Comparison of ENCODE assay signal across 1 cellular context in genomic region chr6:27902335-27903314, GRCh38.
TF ChIP-seq lines count a peak whose summit lies in the region.

No MANE protein-coding gene starts in this region.

TF ChIP-seq in HepG2, 621 proteins besides CTCF, POLR2A, EP300 and RAD21 (continued from another document and continues in another):
- peak; percentile 63; the same call in 1 of the 2 replicates for TF ChIP-seq TFE3 (CRISPR knock-in tag; IDR thresholded peaks at IDR 0.05)
- no peak; the same call in 1 of the 2 replicates for TF ChIP-seq ZNF766 (CRISPR knock-in tag; IDR thresholded peaks at IDR 0.05; ENCODE audit: borderline replicate concordance)
- TF ChIP-seq SP5 (CRISPR knock-in tag; IDR thresholded peaks at IDR 0.05; ENCODE audit: borderline replicate concordance, low read depth), result no peak
- peak; percentile 64 for TF ChIP-seq MIXL1 (CRISPR knock-in tag; IDR thresholded peaks at IDR 0.05)
- TF ChIP-seq CC2D1A (CRISPR knock-in tag; IDR thresholded peaks at IDR 0.05), result 0 out of 2 replicates have a peak, but pooled peaks have one; percentile 40
- no peak for TF ChIP-seq ESRRA (CRISPR knock-in tag; IDR thresholded peaks at IDR 0.05; ENCODE audit: low read depth)
- peak; percentile 83 for TF ChIP-seq KDM1A (CRISPR knock-in tag; IDR thresholded peaks at IDR 0.05)
- TF ChIP-seq RNF219 (CRISPR knock-in tag; IDR thresholded peaks at IDR 0.05), result peak; percentile 71; the same call in 1 of the 2 replicates
- TF ChIP-seq ZBTB21 (CRISPR knock-in tag; IDR thresholded peaks at IDR 0.05), result peak; percentile 86
- no peak for TF ChIP-seq RFX1 (IDR thresholded peaks at IDR 0.05)
- TF ChIP-seq NR2F1 (CRISPR knock-in tag; IDR thresholded peaks at IDR 0.05), result peak in 1 of 2 experiments; percentile 28; a peak in 1 of 4 replicates
- no peak for TF ChIP-seq MTF2 (CRISPR knock-in tag; IDR thresholded peaks at IDR 0.05; ENCODE audit: borderline replicate concordance)
- TF ChIP-seq ZNF264 (CRISPR knock-in tag; IDR thresholded peaks at IDR 0.05), result peak; percentile 53
- no peak; the same call in 1 of the 2 replicates for TF ChIP-seq POLR2G (IDR thresholded peaks at IDR 0.05; ENCODE audit: low read depth, low read length)
- TF ChIP-seq, protein P1, sequence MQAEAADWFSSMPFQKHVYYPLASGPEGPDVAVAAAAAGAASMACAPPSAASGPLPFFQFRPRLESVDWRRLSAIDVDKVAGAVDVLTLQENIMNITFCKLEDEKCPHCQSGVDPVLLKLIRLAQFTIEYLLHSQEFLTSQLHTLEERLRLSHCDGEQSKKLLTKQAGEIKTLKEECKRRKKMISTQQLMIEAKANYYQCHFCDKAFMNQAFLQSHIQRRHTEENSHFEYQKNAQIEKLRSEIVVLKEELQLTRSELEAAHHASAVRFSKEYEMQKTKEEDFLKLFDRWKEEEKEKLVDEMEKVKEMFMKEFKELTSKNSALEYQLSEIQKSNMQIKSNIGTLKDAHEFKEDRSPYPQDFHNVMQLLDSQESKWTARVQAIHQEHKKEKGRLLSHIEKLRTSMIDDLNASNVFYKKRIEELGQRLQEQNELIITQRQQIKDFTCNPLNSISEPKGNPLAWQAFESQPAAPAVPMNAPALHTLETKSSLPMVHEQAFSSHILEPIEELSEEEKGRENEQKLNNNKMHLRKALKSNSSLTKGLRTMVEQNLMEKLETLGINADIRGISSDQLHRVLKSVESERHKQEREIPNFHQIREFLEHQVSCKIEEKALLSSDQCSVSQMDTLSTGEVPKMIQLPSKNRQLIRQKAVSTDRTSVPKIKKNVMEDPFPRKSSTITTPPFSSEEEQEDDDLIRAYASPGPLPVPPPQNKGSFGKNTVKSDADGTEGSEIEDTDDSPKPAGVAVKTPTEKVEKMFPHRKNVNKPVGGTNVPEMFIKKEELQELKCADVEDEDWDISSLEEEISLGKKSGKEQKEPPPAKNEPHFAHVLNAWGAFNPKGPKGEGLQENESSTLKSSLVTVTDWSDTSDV (CRISPR knock-in tag; IDR thresholded peaks at IDR 0.05), result no peak; the same call in 1 of the 2 replicates
- TF ChIP-seq ZNF292 (CRISPR knock-in tag; IDR thresholded peaks at IDR 0.05; ENCODE audit: borderline replicate concordance, low read depth), result no peak
- no peak; the same call in 1 of the 2 replicates for TF ChIP-seq ZNF691 (CRISPR knock-in tag; IDR thresholded peaks at IDR 0.05; ENCODE audit: borderline replicate concordance, low read depth)
- TF ChIP-seq MIER3 (CRISPR knock-in tag; IDR thresholded peaks at IDR 0.05; ENCODE audit: borderline replicate concordance), result no peak
- no peak for TF ChIP-seq MTERF4 (CRISPR knock-in tag; IDR thresholded peaks at IDR 0.05)
- TF ChIP-seq ZNF101 (CRISPR knock-in tag; IDR thresholded peaks at IDR 0.05; ENCODE audit: borderline replicate concordance, low read depth), result no peak
- TF ChIP-seq HMG20A (CRISPR knock-in tag; IDR thresholded peaks at IDR 0.05; ENCODE audit: borderline replicate concordance), result 0 out of 2 replicates have a peak, but pooled peaks have one; percentile 43
- TF ChIP-seq ZNF326 (CRISPR knock-in tag; IDR thresholded peaks at IDR 0.05; ENCODE audit: borderline replicate concordance), result no peak
- TF ChIP-seq, protein P2, sequence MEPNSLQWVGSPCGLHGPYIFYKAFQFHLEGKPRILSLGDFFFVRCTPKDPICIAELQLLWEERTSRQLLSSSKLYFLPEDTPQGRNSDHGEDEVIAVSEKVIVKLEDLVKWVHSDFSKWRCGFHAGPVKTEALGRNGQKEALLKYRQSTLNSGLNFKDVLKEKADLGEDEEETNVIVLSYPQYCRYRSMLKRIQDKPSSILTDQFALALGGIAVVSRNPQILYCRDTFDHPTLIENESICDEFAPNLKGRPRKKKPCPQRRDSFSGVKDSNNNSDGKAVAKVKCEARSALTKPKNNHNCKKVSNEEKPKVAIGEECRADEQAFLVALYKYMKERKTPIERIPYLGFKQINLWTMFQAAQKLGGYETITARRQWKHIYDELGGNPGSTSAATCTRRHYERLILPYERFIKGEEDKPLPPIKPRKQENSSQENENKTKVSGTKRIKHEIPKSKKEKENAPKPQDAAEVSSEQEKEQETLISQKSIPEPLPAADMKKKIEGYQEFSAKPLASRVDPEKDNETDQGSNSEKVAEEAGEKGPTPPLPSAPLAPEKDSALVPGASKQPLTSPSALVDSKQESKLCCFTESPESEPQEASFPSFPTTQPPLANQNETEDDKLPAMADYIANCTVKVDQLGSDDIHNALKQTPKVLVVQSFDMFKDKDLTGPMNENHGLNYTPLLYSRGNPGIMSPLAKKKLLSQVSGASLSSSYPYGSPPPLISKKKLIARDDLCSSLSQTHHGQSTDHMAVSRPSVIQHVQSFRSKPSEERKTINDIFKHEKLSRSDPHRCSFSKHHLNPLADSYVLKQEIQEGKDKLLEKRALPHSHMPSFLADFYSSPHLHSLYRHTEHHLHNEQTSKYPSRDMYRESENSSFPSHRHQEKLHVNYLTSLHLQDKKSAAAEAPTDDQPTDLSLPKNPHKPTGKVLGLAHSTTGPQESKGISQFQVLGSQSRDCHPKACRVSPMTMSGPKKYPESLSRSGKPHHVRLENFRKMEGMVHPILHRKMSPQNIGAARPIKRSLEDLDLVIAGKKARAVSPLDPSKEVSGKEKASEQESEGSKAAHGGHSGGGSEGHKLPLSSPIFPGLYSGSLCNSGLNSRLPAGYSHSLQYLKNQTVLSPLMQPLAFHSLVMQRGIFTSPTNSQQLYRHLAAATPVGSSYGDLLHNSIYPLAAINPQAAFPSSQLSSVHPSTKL (CRISPR knock-in tag; IDR thresholded peaks at IDR 0.05), result peak; percentile 78
- TF ChIP-seq HDAC6 (IDR thresholded peaks at IDR 0.05; ENCODE audit: low read depth, low read length), result no peak
- TF ChIP-seq ZNF558 (CRISPR knock-in tag; IDR thresholded peaks at IDR 0.05; ENCODE audit: borderline replicate concordance), result no peak
- TF ChIP-seq HNF1A (IDR thresholded peaks at IDR 0.05; ENCODE audit: low read depth), result peak; percentile 51; the same call in 1 of the 2 replicates
- no peak for TF ChIP-seq HNF1A (CRISPR knock-in tag; IDR thresholded peaks at IDR 0.05; ENCODE audit: borderline replicate concordance)
- peak; percentile 72; the same call in 1 of the 2 replicates for TF ChIP-seq PAF1 (CRISPR knock-in tag; IDR thresholded peaks at IDR 0.05)
- peak; percentile 73; the same call in 1 of the 2 replicates for TF ChIP-seq SAP130 (CRISPR knock-in tag; IDR thresholded peaks at IDR 0.05; ENCODE audit: low read depth)
- peak; percentile 60; the same call in 1 of the 2 replicates for TF ChIP-seq CBX5 (CRISPR knock-in tag; IDR thresholded peaks at IDR 0.05; ENCODE audit: borderline replicate concordance)
- TF ChIP-seq FOXJ3 (CRISPR knock-in tag; IDR thresholded peaks at IDR 0.05; ENCODE audit: borderline replicate concordance), result peak; percentile 68; the same call in 1 of the 2 replicates
- no peak; the same call in 1 of the 2 replicates for TF ChIP-seq ZBTB20 (CRISPR knock-in tag; IDR thresholded peaks at IDR 0.05; ENCODE audit: borderline replicate concordance, low read depth)
- TF ChIP-seq ZNF747 (CRISPR knock-in tag; IDR thresholded peaks at IDR 0.05; ENCODE audit: borderline replicate concordance), result no peak
- peak; percentile 88; the same call in 1 of the 2 replicates for TF ChIP-seq ZNF598 (CRISPR knock-in tag; IDR thresholded peaks at IDR 0.05; ENCODE audit: borderline replicate concordance)
- TF ChIP-seq ZNF33A (CRISPR knock-in tag; IDR thresholded peaks at IDR 0.05; ENCODE audit: borderline replicate concordance), result no peak; the same call in 1 of the 2 replicates
- TF ChIP-seq, protein P3, sequence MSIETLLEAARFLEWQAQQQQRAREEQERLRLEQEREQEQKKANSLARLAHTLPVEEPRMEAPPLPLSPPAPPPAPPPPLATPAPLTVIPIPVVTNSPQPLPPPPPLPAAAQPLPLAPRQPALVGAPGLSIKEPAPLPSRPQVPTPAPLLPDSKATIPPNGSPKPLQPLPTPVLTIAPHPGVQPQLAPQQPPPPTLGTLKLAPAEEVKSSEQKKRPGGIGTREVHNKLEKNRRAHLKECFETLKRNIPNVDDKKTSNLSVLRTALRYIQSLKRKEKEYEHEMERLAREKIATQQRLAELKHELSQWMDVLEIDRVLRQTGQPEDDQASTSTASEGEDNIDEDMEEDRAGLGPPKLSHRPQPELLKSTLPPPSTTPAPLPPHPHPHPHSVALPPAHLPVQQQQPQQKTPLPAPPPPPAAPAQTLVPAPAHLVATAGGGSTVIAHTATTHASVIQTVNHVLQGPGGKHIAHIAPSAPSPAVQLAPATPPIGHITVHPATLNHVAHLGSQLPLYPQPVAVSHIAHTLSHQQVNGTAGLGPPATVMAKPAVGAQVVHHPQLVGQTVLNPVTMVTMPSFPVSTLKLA (IDR thresholded peaks at IDR 0.05), result 0 out of 2 replicates have a peak, but pooled peaks have one; percentile 34
- TF ChIP-seq GPN1 (CRISPR knock-in tag; IDR thresholded peaks at IDR 0.05; ENCODE audit: borderline replicate concordance), result no peak
- no peak for TF ChIP-seq ZNF850 (CRISPR knock-in tag; conservative IDR thresholded peaks at IDR 0.05)
- TF ChIP-seq RXRB (CRISPR knock-in tag; IDR thresholded peaks at IDR 0.05; ENCODE audit: borderline replicate concordance), result peak; percentile 25; the same call in 1 of the 2 replicates
- no peak; the same call in 1 of the 2 replicates for TF ChIP-seq CENPBD1 (CRISPR knock-in tag; IDR thresholded peaks at IDR 0.05; ENCODE audit: borderline replicate concordance, low read depth)
